In the genomic region with DNA sequence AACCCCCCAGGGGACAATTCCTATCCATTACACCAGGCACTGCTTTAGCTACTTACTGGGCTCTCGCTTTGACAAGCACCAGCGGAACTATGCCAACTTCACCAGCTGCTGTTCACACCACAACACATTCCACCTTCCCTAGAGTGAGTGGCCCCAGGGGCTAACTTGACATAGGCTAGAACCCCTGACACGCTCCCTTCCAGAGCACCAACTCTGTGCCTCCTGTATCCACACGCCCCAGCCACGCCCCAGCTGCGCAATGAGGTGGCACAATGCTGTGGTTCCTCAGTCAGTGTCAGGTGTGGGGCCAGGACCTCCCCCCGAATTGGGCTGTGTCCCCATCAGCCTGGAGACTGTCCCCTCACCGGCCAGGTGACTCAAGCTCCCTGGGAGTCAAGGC, we compare ENCODE assay signal across 26 cellular contexts. TPM values are rescaled to one million over a fixed set of nuclear protein-coding genes. Genes with fewer than 3 reads are reported as not detected.
DNase-seq lines count a peak whose midpoint lies in the region; TF ChIP-seq lines count a peak whose summit lies in the region.
"Had no signal": no experiment of that assay in that cellular context is flagged by ENCODE, and none has a peak within 500 bp of the region (broad histone marks: within the 10 kb centered on the region; RNA-seq: fewer than 3 reads in every experiment).

No MANE protein-coding gene starts in this region.

- no peaks in the 10 kb centered on the region for H3K9me3 ChIP-seq in BLaER1
- H3K9me3 ChIP-seq in HEK293 (ENCODE audit: control insufficient read depth, insufficient read depth, low read depth, low read length) = no peaks in the 10 kb centered on the region
- H3K9me3 ChIP-seq in iPS-15b (ENCODE audit: control insufficient read depth, insufficient read depth, low read length) = no peaks in the 10 kb centered on the region
- no peaks in the 10 kb centered on the region for H3K9me3 ChIP-seq in uterus
- H3K9me3 ChIP-seq: gastroesophageal sphincter, suprapubic skin had no signal

- H3K9ac ChIP-seq in BLaER1 = no peak overlapping the region
- H3K9ac ChIP-seq in iPS-15b (ENCODE audit: low read depth, low read length) = peak overlapping the region; percentile 24

- H3K27ac ChIP-seq in BLaER1 (no peak overlapping the region), HEK293 (ENCODE audit: extremely low read depth, low read depth, low read length) (no peak overlapping the region), uterus (no peak overlapping the region)
- H3K27ac ChIP-seq: gastroesophageal sphincter, SK-N-MC, skin epidermis, suprapubic skin had no signal

- H3K4me1 ChIP-seq in BLaER1 = peaks cover 37% of the 10 kb centered on the region
- H3K4me1 ChIP-seq in HEK293 (ENCODE audit: control insufficient read depth, insufficient read depth, low read length) = peaks cover 5% of the 10 kb centered on the region
- peaks cover 14% of the 10 kb centered on the region for H3K4me1 ChIP-seq in iPS-15b (ENCODE audit: control insufficient read depth, insufficient read depth, low read length)
- no peaks in the 10 kb centered on the region for H3K4me1 ChIP-seq in uterus

- H3K36me3 ChIP-seq in BLaER1 (no peaks in the 10 kb centered on the region), HEK293 (ENCODE audit: control insufficient read depth in 2 of 2, insufficient read depth in 1 of 2, low read length in 2 of 2) (no peaks in the 10 kb centered on the region), iPS-15b (ENCODE audit: control insufficient read depth, insufficient read depth, low read length) (no peaks in the 10 kb centered on the region), uterus (no peaks in the 10 kb centered on the region)
- H3K36me3 ChIP-seq: gastroesophageal sphincter, suprapubic skin had no signal

- intact Hi-C loops in uterus (cut with DNase I; ENCODE audit: low total_unique reads) = no loop called here

- POLR2A ChIA-PET in HEK293 (lab: Yijun Ruan, JAX) = no interaction called here

- DNase-seq in fibroblast of mammary gland (ENCODE audit: low read depth) (peak; percentile 19), GM03348 (ENCODE audit: low spot score) (no peak), GM19240 (ENCODE audit: insufficient read length, low spot score) (no peak), NCI-H446 treated with DMSO at 0.1 percent for 48 hours (lab: John Stamatoyannopoulos, UW) (no peak), uterus (no peak)
- DNase-seq: ACHN; activated CD4-positive, alpha-beta T cell treated with anti-CD3 and anti-CD28 coated beads for 36 hours; activated T-cell treated with anti-CD3 and anti-CD28 coated beads, Interleukin-2, amount 50 U/mL, for 24 hours; effector CD8-positive, alpha-beta T cell; islet precursor cell; KBM-7; MM.1S; NCI-H1436 treated with DMSO at 0.1 percent for 48 hours; NCI-H2227 treated with DMSO at 0.1 percent for 48 hours; RPMI8226; stimulated activated CD4-positive, alpha-beta T cell treated with anti-CD3 and anti-CD28 coated beads, Interleukin-2, amount 100 ng/mL, for 24 hours; T-helper 17 cell had no signal

- TF ChIP-seq CTCF in HEK293 (tag by site-specific recombination; IDR thresholded peaks at IDR 0.05) (no peak), fibroblast of mammary gland (conservative IDR thresholded peaks at IDR 0.05; ENCODE audit: control insufficient read depth, insufficient read depth, low read depth, low read length) (no peak), uterus (IDR thresholded peaks at IDR 0.05) (no peak)

- CTCF ChIA-PET in HEK293 (lab: Yijun Ruan, JAX) = interaction anchor here (0.6 to 0.9 kb wide), 2 partner anchors 25 to 26 kb away, joined by 3 read pairs; a partner anchor contains a TSS

- H4K20me1 ChIP-seq in BLaER1 = no peaks in the 10 kb centered on the region

- no peaks in the 10 kb centered on the region for H3K27me3 ChIP-seq in BLaER1
- H3K27me3 ChIP-seq in iPS-15b (ENCODE audit: control insufficient read depth, insufficient read depth, low read length) = no peaks in the 10 kb centered on the region
- H3K27me3 ChIP-seq in uterus = no peaks in the 10 kb centered on the region
- H3K27me3 ChIP-seq: gastroesophageal sphincter, suprapubic skin had no signal

- H3K4me3 ChIP-seq in BLaER1 = no peak overlapping the region
- no peak overlapping the region for H3K4me3 ChIP-seq in HEK293 (ENCODE audit: low read depth, low read length)
- H3K4me3 ChIP-seq in fibroblast of mammary gland (ENCODE audit: control insufficient read depth, low read depth, low read length) = no peak overlapping the region
- no peak overlapping the region for H3K4me3 ChIP-seq in iPS-15b (ENCODE audit: low read depth, low read length)
- H3K4me3 ChIP-seq in uterus = no peak overlapping the region
- H3K4me3 ChIP-seq: gastroesophageal sphincter, SK-N-MC, skin epidermis, suprapubic skin had no signal

- peak overlapping the region; percentile 39 for H3K4me2 ChIP-seq in BLaER1

- TF ChIP-seq POLR2A in uterus (IDR thresholded peaks at IDR 0.05) = no peak

TF ChIP-seq in HEK293, 187 proteins besides CTCF, POLR2A, EP300 and RAD21:
- TF ChIP-seq ZNF302 (tag by site-specific recombination; IDR thresholded peaks at IDR 0.05; ENCODE audit: low read depth) (no peak), ZBTB48 (tag by site-specific recombination; IDR thresholded peaks at IDR 0.05) (peak; percentile 21; the same call in 1 of the 2 replicates), KLF10 (tag by site-specific recombination; IDR thresholded peaks at IDR 0.05) (peak; percentile 24; the same call in 1 of the 2 replicates)

RNA-seq across cellular contexts. Expression of a gene that starts 11.7 kb away (rescaled TPM):
- total RNA-seq in uterus = 10 to 100 TPM in 3 of 4 donors, 1 to 10 TPM in 1; 3.0 to 35.9 (median 18.8) TPM
- total RNA-seq: HT-29, progenitor cell of endocrine pancreas had no signal

RNA-seq across cellular contexts. Expression of a gene that starts 25.3 kb away (rescaled TPM):
- 100 to 1,000 TPM in 1 of 4 donors, 10 to 100 TPM in 3; 64.4 to 103 (median 79.5) TPM for total RNA-seq in uterus

RNA-seq across cellular contexts. Expression of a gene that starts 42.7 kb away (rescaled TPM):
- 100 to 1,000 TPM in 1 of 4 donors, 10 to 100 TPM in 3; 11.2 to 179 (median 50.7) TPM for total RNA-seq in uterus
